ENCODE assay signal across 1 cellular context in genomic region chr19:51511353-51511752, GRCh38.
TF ChIP-seq lines count a peak whose summit lies in the region.

No MANE protein-coding gene starts in this region.

TF ChIP-seq in HepG2, 621 proteins besides CTCF, POLR2A, EP300 and RAD21:
- TF ChIP-seq ELK4 (CRISPR knock-in tag; IDR thresholded peaks at IDR 0.05; ENCODE audit: borderline replicate concordance): no peak
- TF ChIP-seq ZNF101 (CRISPR knock-in tag; IDR thresholded peaks at IDR 0.05; ENCODE audit: borderline replicate concordance, low read depth): no peak
- no peak for TF ChIP-seq ZNF234 (CRISPR knock-in tag; conservative IDR thresholded peaks at IDR 0.05)
- no peak for TF ChIP-seq MYC (CRISPR knock-in tag; IDR thresholded peaks at IDR 0.05; ENCODE audit: borderline replicate concordance)
- no peak for TF ChIP-seq FOSL2 (CRISPR knock-in tag; IDR thresholded peaks at IDR 0.05)
- TF ChIP-seq NKX3-1 (CRISPR knock-in tag; IDR thresholded peaks at IDR 0.05): no peak
- TF ChIP-seq NCOA1 (CRISPR knock-in tag; IDR thresholded peaks at IDR 0.05): no peak
